ENCODE assay signal across 1 cellular context in genomic region chr2:240568678-240569522, GRCh38.
A peak's percentile ranks its signal among the peaks of the same experiment; 100 is the strongest.
TF ChIP-seq lines count a peak whose summit lies in the region.

No MANE protein-coding gene starts in this region.

TF ChIP-seq in HepG2, 621 proteins besides CTCF, POLR2A, EP300 and RAD21 (continued from another document and continues in another):
- TF ChIP-seq, protein P1, sequence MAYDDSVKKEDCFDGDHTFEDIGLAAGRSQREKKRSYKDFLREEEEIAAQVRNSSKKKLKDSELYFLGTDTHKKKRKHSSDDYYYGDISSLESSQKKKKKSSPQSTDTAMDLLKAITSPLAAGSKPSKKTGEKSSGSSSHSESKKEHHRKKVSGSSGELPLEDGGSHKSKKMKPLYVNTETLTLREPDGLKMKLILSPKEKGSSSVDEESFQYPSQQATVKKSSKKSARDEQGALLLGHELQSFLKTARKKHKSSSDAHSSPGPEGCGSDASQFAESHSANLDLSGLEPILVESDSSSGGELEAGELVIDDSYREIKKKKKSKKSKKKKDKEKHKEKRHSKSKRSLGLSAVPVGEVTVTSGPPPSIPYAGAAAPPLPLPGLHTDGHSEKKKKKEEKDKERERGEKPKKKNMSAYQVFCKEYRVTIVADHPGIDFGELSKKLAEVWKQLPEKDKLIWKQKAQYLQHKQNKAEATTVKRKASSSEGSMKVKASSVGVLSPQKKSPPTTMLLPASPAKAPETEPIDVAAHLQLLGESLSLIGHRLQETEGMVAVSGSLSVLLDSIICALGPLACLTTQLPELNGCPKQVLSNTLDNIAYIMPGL (CRISPR knock-in tag; IDR thresholded peaks at IDR 0.05; ENCODE audit: borderline replicate concordance in 1 of 2, low read depth in 1 of 2), result peak in 1 of 2 experiments; percentile 62; a peak in 2 of 4 replicates
- TF ChIP-seq POLR2AphosphoS5 (IDR thresholded peaks at IDR 0.05; ENCODE audit: low read depth, low read length), result no peak
- TF ChIP-seq ZBTB40 (IDR thresholded peaks at IDR 0.05), result no peak
- no peak for TF ChIP-seq ZBTB40 (CRISPR knock-in tag; IDR thresholded peaks at IDR 0.05)
- TF ChIP-seq ESRRA (CRISPR knock-in tag; IDR thresholded peaks at IDR 0.05; ENCODE audit: low read depth), result no peak
- TF ChIP-seq RFX5 (IDR thresholded peaks at IDR 0.05; ENCODE audit: low read depth, low read length), result no peak
- TF ChIP-seq CSRNP1 (CRISPR knock-in tag; IDR thresholded peaks at IDR 0.05), result no peak
- no peak for TF ChIP-seq ZFYVE20 (CRISPR knock-in tag; IDR thresholded peaks at IDR 0.05; ENCODE audit: borderline replicate concordance, low read depth)
- TF ChIP-seq RORA (CRISPR knock-in tag; IDR thresholded peaks at IDR 0.05), result no peak
- no peak for TF ChIP-seq ZBTB44 (CRISPR knock-in tag; IDR thresholded peaks at IDR 0.05)
- TF ChIP-seq, protein P2, sequence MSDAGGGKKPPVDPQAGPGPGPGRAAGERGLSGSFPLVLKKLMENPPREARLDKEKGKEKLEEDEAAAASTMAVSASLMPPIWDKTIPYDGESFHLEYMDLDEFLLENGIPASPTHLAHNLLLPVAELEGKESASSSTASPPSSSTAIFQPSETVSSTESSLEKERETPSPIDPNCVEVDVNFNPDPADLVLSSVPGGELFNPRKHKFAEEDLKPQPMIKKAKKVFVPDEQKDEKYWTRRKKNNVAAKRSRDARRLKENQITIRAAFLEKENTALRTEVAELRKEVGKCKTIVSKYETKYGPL (CRISPR knock-in tag; IDR thresholded peaks at IDR 0.05), result no peak
- no peak for TF ChIP-seq ZNF24 (IDR thresholded peaks at IDR 0.05)
- TF ChIP-seq ZNF543 (CRISPR knock-in tag; IDR thresholded peaks at IDR 0.05), result no peak
- no peak for TF ChIP-seq ZNF367 (CRISPR knock-in tag; IDR thresholded peaks at IDR 0.05; ENCODE audit: borderline replicate concordance)
- peak; percentile 77; the same call in 1 of the 2 replicates for TF ChIP-seq ZNF451 (CRISPR knock-in tag; IDR thresholded peaks at IDR 0.05)
- TF ChIP-seq ISX (CRISPR knock-in tag; conservative IDR thresholded peaks at IDR 0.05), result peak; percentile 86; the same call in 1 of the 2 replicates
- TF ChIP-seq TRIM24 (CRISPR knock-in tag; IDR thresholded peaks at IDR 0.05), result no peak
- TF ChIP-seq HMG20A (CRISPR knock-in tag; IDR thresholded peaks at IDR 0.05; ENCODE audit: borderline replicate concordance), result no peak
- TF ChIP-seq, protein P3, sequence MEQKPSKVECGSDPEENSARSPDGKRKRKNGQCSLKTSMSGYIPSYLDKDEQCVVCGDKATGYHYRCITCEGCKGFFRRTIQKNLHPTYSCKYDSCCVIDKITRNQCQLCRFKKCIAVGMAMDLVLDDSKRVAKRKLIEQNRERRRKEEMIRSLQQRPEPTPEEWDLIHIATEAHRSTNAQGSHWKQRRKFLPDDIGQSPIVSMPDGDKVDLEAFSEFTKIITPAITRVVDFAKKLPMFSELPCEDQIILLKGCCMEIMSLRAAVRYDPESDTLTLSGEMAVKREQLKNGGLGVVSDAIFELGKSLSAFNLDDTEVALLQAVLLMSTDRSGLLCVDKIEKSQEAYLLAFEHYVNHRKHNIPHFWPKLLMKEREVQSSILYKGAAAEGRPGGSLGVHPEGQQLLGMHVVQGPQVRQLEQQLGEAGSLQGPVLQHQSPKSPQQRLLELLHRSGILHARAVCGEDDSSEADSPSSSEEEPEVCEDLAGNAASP (CRISPR knock-in tag; IDR thresholded peaks at IDR 0.05; ENCODE audit: borderline replicate concordance), result no peak
- no peak for TF ChIP-seq SMARCC2 (IDR thresholded peaks at IDR 0.05)
- TF ChIP-seq ZNF775 (CRISPR knock-in tag; IDR thresholded peaks at IDR 0.05; ENCODE audit: borderline replicate concordance), result no peak
- TF ChIP-seq SOX5 (CRISPR knock-in tag; IDR thresholded peaks at IDR 0.05; ENCODE audit: borderline replicate concordance), result no peak
- no peak for TF ChIP-seq U2AF1 (optimal IDR thresholded peaks at IDR 0.05; ENCODE audit: low read depth, low read length)
- TF ChIP-seq, protein P4, sequence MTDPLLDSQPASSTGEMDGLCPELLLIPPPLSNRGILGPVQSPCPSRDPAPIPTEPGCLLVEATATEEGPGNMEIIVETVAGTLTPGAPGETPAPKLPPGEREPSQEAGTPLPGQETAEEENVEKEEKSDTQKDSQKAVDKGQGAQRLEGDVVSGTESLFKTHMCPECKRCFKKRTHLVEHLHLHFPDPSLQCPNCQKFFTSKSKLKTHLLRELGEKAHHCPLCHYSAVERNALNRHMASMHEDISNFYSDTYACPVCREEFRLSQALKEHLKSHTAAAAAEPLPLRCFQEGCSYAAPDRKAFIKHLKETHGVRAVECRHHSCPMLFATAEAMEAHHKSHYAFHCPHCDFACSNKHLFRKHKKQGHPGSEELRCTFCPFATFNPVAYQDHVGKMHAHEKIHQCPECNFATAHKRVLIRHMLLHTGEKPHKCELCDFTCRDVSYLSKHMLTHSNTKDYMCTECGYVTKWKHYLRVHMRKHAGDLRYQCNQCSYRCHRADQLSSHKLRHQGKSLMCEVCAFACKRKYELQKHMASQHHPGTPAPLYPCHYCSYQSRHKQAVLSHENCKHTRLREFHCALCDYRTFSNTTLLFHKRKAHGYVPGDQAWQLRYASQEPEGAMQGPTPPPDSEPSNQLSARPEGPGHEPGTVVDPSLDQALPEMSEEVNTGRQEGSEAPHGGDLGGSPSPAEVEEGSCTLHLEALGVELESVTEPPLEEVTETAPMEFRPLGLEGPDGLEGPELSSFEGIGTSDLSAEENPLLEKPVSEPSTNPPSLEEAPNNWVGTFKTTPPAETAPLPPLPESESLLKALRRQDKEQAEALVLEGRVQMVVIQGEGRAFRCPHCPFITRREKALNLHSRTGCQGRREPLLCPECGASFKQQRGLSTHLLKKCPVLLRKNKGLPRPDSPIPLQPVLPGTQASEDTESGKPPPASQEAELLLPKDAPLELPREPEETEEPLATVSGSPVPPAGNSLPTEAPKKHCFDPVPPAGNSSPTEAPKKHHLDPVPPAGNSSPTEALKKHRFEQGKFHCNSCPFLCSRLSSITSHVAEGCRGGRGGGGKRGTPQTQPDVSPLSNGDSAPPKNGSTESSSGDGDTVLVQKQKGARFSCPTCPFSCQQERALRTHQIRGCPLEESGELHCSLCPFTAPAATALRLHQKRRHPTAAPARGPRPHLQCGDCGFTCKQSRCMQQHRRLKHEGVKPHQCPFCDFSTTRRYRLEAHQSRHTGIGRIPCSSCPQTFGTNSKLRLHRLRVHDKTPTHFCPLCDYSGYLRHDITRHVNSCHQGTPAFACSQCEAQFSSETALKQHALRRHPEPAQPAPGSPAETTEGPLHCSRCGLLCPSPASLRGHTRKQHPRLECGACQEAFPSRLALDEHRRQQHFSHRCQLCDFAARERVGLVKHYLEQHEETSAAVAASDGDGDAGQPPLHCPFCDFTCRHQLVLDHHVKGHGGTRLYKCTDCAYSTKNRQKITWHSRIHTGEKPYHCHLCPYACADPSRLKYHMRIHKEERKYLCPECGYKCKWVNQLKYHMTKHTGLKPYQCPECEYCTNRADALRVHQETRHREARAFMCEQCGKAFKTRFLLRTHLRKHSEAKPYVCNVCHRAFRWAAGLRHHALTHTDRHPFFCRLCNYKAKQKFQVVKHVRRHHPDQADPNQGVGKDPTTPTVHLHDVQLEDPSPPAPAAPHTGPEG (CRISPR knock-in tag; IDR thresholded peaks at IDR 0.05), result peak; percentile 64; the same call in 1 of the 2 replicates
- no peak for TF ChIP-seq NFE2L1 (CRISPR knock-in tag; IDR thresholded peaks at IDR 0.05; ENCODE audit: borderline replicate concordance)
- no peak for TF ChIP-seq DPF2 (CRISPR knock-in tag; IDR thresholded peaks at IDR 0.05; ENCODE audit: borderline replicate concordance, low read depth)
- TF ChIP-seq TOPORS (CRISPR knock-in tag; IDR thresholded peaks at IDR 0.05), result no peak
- no peak for TF ChIP-seq MTA3 (CRISPR knock-in tag; IDR thresholded peaks at IDR 0.05)
- no peak for TF ChIP-seq ZNF124 (CRISPR knock-in tag; IDR thresholded peaks at IDR 0.05)
- TF ChIP-seq, protein P5, sequence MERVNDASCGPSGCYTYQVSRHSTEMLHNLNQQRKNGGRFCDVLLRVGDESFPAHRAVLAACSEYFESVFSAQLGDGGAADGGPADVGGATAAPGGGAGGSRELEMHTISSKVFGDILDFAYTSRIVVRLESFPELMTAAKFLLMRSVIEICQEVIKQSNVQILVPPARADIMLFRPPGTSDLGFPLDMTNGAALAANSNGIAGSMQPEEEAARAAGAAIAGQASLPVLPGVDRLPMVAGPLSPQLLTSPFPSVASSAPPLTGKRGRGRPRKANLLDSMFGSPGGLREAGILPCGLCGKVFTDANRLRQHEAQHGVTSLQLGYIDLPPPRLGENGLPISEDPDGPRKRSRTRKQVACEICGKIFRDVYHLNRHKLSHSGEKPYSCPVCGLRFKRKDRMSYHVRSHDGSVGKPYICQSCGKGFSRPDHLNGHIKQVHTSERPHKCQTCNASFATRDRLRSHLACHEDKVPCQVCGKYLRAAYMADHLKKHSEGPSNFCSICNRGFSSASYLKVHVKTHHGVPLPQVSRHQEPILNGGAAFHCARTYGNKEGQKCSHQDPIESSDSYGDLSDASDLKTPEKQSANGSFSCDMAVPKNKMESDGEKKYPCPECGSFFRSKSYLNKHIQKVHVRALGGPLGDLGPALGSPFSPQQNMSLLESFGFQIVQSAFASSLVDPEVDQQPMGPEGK (CRISPR knock-in tag; IDR thresholded peaks at IDR 0.05), result no peak; the same call in 1 of the 2 replicates
- peak; percentile 29; the same call in 1 of the 2 replicates for TF ChIP-seq ZMYM4 (CRISPR knock-in tag; IDR thresholded peaks at IDR 0.05)
